Comparison of ENCODE assay signal across 14 cellular contexts in the genomic region with DNA sequence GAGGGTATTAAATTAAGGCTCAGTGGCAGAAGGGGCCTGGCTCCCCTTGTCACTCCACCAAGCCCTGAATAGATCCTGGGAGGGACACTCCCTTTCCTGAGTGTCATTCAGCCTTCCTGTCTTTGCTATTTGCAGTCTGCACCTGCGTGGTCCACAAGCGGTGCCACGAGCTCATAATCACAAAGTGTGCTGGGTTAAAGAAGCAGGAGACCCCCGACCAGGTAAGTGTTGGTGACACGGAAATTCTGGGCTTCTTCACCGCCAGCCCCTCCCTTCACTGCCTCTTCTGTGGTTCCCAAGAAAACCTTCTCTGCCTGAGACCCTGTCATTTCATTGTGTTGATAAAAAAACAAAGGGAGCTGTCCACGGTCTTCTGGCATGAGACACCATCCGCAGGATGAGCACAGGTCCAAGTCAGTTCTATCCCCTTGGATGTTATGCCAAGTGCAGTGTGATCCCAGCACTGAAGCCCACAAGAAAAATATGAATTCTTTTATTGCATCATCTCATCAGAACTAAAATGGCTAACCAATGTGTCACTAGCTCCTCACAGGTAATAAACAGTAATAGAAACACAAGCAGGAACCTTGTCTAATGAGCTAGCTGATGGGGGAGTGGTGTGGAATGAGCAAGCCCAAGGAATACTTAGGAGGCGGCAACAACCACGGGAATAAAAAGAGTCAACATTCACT.
DNase-seq lines count a peak whose midpoint lies in the region; ATAC-seq and TF ChIP-seq lines count a peak whose summit lies in the region.
"Had no signal": no experiment of that assay in that cellular context is flagged by ENCODE, and none has a peak within 500 bp of the region (broad histone marks: within the 10 kb centered on the region; RNA-seq: fewer than 3 reads in every experiment).

No MANE protein-coding gene starts in this region.

- H3K27me3 Mint-ChIP-seq in osteocyte (ENCODE audit: unreplicated experiment) = no peaks in the 10 kb centered on the region
- H3K27me3 Mint-ChIP-seq: T-helper 17 cell had no signal

- peaks cover 5% of the 10 kb centered on the region for H3K36me3 Mint-ChIP-seq in osteocyte (ENCODE audit: unreplicated experiment)

- H3K4me1 Mint-ChIP-seq in osteocyte (ENCODE audit: unreplicated experiment) = no peaks in the 10 kb centered on the region

- CTCF ChIA-PET in SK-N-SH (lab: Yijun Ruan, JAX) = interaction anchor here (0.9 to 4.9 kb wide), 2 partner anchors 13 to 110 kb away, joined by 3 to 36 read pairs; no protein-coding TSS in a partner anchor

- no peaks in the 10 kb centered on the region for H3K36me3 ChIP-seq in SK-N-SH (replicated peaks in 1 of 2; ENCODE audit: control insufficient read depth in 1 of 2, insufficient read depth in 2 of 2, low read length in 1 of 2)

- POLR2A ChIA-PET in SK-N-SH (lab: Yijun Ruan, JAX) = no interaction called here

- TF ChIP-seq CTCF in SK-N-SH (IDR thresholded peaks at IDR 0.05) (no peak), osteocyte (IDR thresholded peaks at IDR 0.05) (no peak)

- no peak overlapping the region for H2AFZ ChIP-seq in SK-N-SH (ENCODE audit: low read depth)

- H3K27me3 ChIP-seq in SK-N-SH (ENCODE audit: insufficient read depth) = no peaks in the 10 kb centered on the region

- H3K27ac Mint-ChIP-seq in osteocyte (ENCODE audit: unreplicated experiment) = no peak overlapping the region
- H3K27ac Mint-ChIP-seq: CD8-positive, alpha-beta T cell; T-helper 17 cell had no signal

- H3K79me2 ChIP-seq in SK-N-SH (ENCODE audit: insufficient read depth) = no peaks in the 10 kb centered on the region

- H3F3A ChIP-seq in SK-N-SH (replicated peaks; ENCODE audit: insufficient read depth) = no peaks in the 10 kb centered on the region

- H3K4me2 ChIP-seq in SK-N-SH = no peak overlapping the region

- H3K4me1 ChIP-seq in SK-N-SH (ENCODE audit: control insufficient read depth in 1 of 2, insufficient read depth in 2 of 2, low read depth in 1 of 2, low read length in 1 of 2) = no peaks in the 10 kb centered on the region

- no peak overlapping the region for H3K4me3 Mint-ChIP-seq in osteocyte (ENCODE audit: unreplicated experiment)
- H3K4me3 Mint-ChIP-seq: CD8-positive, alpha-beta T cell; T-helper 17 cell had no signal

- H3K4me3 ChIP-seq in SK-N-SH (ENCODE audit: low read depth in 2 of 2, low read length in 1 of 2) = no peak overlapping the region
- H3K4me3 ChIP-seq: SK-N-MC had no signal

- no peaks in the 10 kb centered on the region for H4K20me1 ChIP-seq in SK-N-SH (ENCODE audit: insufficient read depth)

- H3K9me2 ChIP-seq in SK-N-SH = no peaks in the 10 kb centered on the region

- H3K27ac ChIP-seq in SK-N-SH (ENCODE audit: low read depth in 2 of 2, low read length in 1 of 2) = no peak overlapping the region
- H3K27ac ChIP-seq: SK-N-MC had no signal

- no peaks in the 10 kb centered on the region for H3K9me3 ChIP-seq in SK-N-SH

- H3K9me3 Mint-ChIP-seq in osteocyte (ENCODE audit: unreplicated experiment) = no peaks in the 10 kb centered on the region
- H3K9me3 Mint-ChIP-seq: CD8-positive, alpha-beta T cell had no signal

- no peak for TF ChIP-seq EP300 in SK-N-SH (IDR thresholded peaks at IDR 0.05; ENCODE audit: borderline replicate concordance in 1 of 2, low read depth in 1 of 2, low read length in 1 of 2)
- no peak for TF ChIP-seq EP300 in Ishikawa (IDR thresholded peaks at IDR 0.05; ENCODE audit: borderline replicate concordance)

- TF ChIP-seq RAD21 in SK-N-SH (IDR thresholded peaks at IDR 0.05; ENCODE audit: low read length) = no peak
- no peak for TF ChIP-seq RAD21 in Ishikawa (IDR thresholded peaks at IDR 0.05; ENCODE audit: low read depth)

- ATAC-seq in SK-N-SH treated with all-trans-retinoic acid at 6 μM for 48 hours = no peak
- ATAC-seq: CD8-positive, alpha-beta T cell; T-helper 17 cell had no signal

- DNase-seq in SK-N-SH (no peak), UCSD-AML1 (lab: John Stamatoyannopoulos, UW; ENCODE audit: unreplicated experiment) (peak; percentile 19), osteocyte (ENCODE audit: extremely low spot score, unreplicated experiment) (peak; percentile 25), NCI-H1092 treated with DMSO at 0.1 percent for 48 hours (lab: John Stamatoyannopoulos, UW) (no peak), cerebellar nuclear complex (lab: John Stamatoyannopoulos, UW) (no peak)
- DNase-seq: ACHN; CD8-positive, alpha-beta T cell; MM.1S; NCI-H1105 treated with DMSO at 0.1 percent for 48 hours; NCI-H2171; T-helper 17 cell had no signal

- 72% methylated on average over 10 of the region's 10 CpGs for WGBS in SK-N-SH (ENCODE audit: low lambda C conversion rate)

- H3K9ac ChIP-seq in SK-N-SH = no peak overlapping the region

TF ChIP-seq in SK-N-SH, 30 proteins besides CTCF, POLR2A, EP300 and RAD21 (continues in another document):
- TF ChIP-seq GATA2 (CRISPR knock-in tag; IDR thresholded peaks at IDR 0.05) = no peak

TF ChIP-seq in SK-N-SH treated with all-trans-retinoic acid at 6 μM for 48 hours, 23 proteins besides CTCF, POLR2A, EP300 and RAD21:
- TF ChIP-seq TCF4 (CRISPR knock-in tag; IDR thresholded peaks at IDR 0.05; ENCODE audit: borderline replicate concordance) = no peak
- TF ChIP-seq RARB (CRISPR knock-in tag; IDR thresholded peaks at IDR 0.05) = no peak

TF ChIP-seq in Ishikawa, 13 proteins besides CTCF, POLR2A, EP300 and RAD21:
- TF ChIP-seq REST (IDR thresholded peaks at IDR 0.05; ENCODE audit: low read depth) (peak; percentile 59; the same call in 1 of the 2 replicates), MAX (IDR thresholded peaks at IDR 0.05) (no peak)

Comparison
In these comparisons a context has a peak if more than half of its experiments do, and no peak if none do; other contexts are left out.
1. DNase-seq: peak in UCSD-AML1 (single experiment) and osteocyte (single experiment); none in SK-N-SH (single experiment), NCI-H1092 treated with DMSO at 0.1 percent for 48 hours (single experiment) and cerebellar nuclear complex (0 of 2).